9 cellular contexts compared by ENCODE assay signal in genomic region chr7:132168239-132168638, GRCh38.
"Had no signal": no experiment of that assay in that cellular context is flagged by ENCODE, and none has a peak within 500 bp of the region (broad histone marks: within the 10 kb centered on the region; RNA-seq: fewer than 3 reads in every experiment).

No MANE protein-coding gene starts in this region.

- H3K27ac ChIP-seq: GM23248, HL-60 had no signal

- H3K4me3 ChIP-seq: GM23248, K562 had no signal

- FAIRE-seq: H54, HepG2, K562 had no signal

- ATAC-seq: HepG2, K562 had no signal

- H3K9me3 Mint-ChIP-seq: H9 had no signal

- H3K9ac ChIP-seq: GM23248 had no signal

- H3K27ac Mint-ChIP-seq: H9 had no signal

- DNase-seq: GM23248, GOT3, H9, HCEC 1CT, KG1 had no signal

- H2AFZ ChIP-seq: GM23248 had no signal

- H3K4me3 Mint-ChIP-seq: H9 had no signal
